ENCODE assay signal across 14 cellular contexts in the genomic region with DNA sequence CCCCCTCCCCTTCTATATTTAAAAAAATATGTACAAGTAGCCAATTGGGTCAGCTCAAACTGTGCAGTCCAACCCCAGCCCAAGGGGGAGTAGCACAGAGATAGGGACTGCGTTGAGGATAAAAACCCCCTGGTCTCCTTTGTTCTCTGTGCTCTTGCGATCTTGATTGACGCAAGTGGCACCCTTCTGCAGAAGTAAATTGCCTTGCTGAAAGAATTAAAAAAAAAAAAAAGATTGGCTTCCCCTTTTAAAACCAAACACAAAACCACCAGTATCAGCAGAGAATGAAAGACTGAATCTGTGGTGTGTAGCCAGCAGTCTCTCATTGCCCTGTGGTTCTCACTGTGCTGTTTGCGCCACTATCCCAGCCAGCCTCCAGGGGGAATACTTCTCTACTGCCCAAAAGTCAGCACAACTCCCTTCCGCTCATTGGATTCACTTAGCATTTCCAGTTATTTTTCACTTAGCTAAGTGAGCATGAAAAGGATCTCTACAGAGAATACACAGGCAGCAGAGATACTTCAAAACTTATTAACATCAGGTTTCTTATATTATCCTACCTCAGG. TPM values are rescaled to one million over a fixed set of nuclear protein-coding genes. Genes with fewer than 3 reads are reported as not detected.
DNase-seq lines count a peak whose midpoint lies in the region; ATAC-seq and TF ChIP-seq lines count a peak whose summit lies in the region.
"Had no signal": no experiment of that assay in that cellular context is flagged by ENCODE, and none has a peak within 500 bp of the region (broad histone marks: within the 10 kb centered on the region; RNA-seq: fewer than 3 reads in every experiment).

No MANE protein-coding gene starts in this region.

- CTCF ChIA-PET in Panc1 (lab: Charles Lee) = no interaction called here

- BruUV-seq in Panc1 (replicated peaks; lab: Mats Ljungman, UMichigan) = no TSS peak

- no peak overlapping the region for H3K4me3 ChIP-seq in cardiac muscle cell
- no peak overlapping the region for H3K4me3 ChIP-seq in Panc1 (ENCODE audit: low read depth in 2 of 2, low read length in 2 of 2)
- H3K4me3 ChIP-seq: adrenal gland, lung, ovary had no signal

- POLR2A ChIA-PET in Panc1 (lab: Charles Lee) = no interaction called here

- intact Hi-C loops in Right ventricle myocardium inferior (cut with DNase I) (no loop called here), Panc1 (cut with micrococcal nuclease; ENCODE audit: unreplicated experiment) (no loop called here)

- H3K4me1 ChIP-seq in cardiac muscle cell (ENCODE audit: low read depth) (peaks cover 34% of the 10 kb centered on the region), Panc1 (ENCODE audit: control insufficient read depth, insufficient read depth, low read length) (no peaks in the 10 kb centered on the region), foreskin keratinocyte (no peaks in the 10 kb centered on the region)

- no peak for DNase-seq in cardiac muscle cell (ENCODE audit: low read depth in 1 of 2, low spot score in 1 of 2)
- DNase-seq in Right ventricle myocardium inferior (ENCODE audit: missing footprints) = no peak
- DNase-seq in Panc1 (ENCODE audit: low read depth, low spot score) = no peak
- no peak for DNase-seq in foreskin keratinocyte
- DNase-seq in NCI-H2227 treated with DMSO at 0.1 percent for 48 hours (lab: John Stamatoyannopoulos, UW) = no peak
- no peak for DNase-seq in NCI-H2196 (lab: John Stamatoyannopoulos, UW; ENCODE audit: unreplicated experiment)
- DNase-seq: adrenal gland; effector CD4-positive, alpha-beta T cell; glutamatergic neuron; ovary; stimulated activated CD4-positive, alpha-beta T cell treated with anti-CD3 and anti-CD28 coated beads, Interleukin-15, amount 100 ng/mL, for 24 hours had no signal

- in situ Hi-C loops in Panc1 (cut with HindIII; ENCODE audit: low pct_unique_long_range_greater_than_20kb, low sequenced_read_pairs) = no loop called here

- H3K36me3 ChIP-seq in cardiac muscle cell (peaks cover 4% of the 10 kb centered on the region), Panc1 (ENCODE audit: control insufficient read depth, insufficient read depth, low read length) (no peaks in the 10 kb centered on the region)
- H3K36me3 ChIP-seq: adrenal gland, ovary had no signal

- peak; percentile 14 for TF ChIP-seq CTCF in cardiac muscle cell (IDR thresholded peaks at IDR 0.05; ENCODE audit: low read depth, low read length)
- TF ChIP-seq CTCF in Panc1 (IDR thresholded peaks at IDR 0.05) = peak; percentile 17; the same call in 1 of the 2 replicates
- peak; percentile 34 for TF ChIP-seq CTCF in foreskin keratinocyte (conservative IDR thresholded peaks at IDR 0.05)

- H3K27me3 ChIP-seq in cardiac muscle cell (no peaks in the 10 kb centered on the region), Panc1 (ENCODE audit: control insufficient read depth, insufficient read depth, low read length) (no peaks in the 10 kb centered on the region), foreskin keratinocyte (no peaks in the 10 kb centered on the region)
- H3K27me3 ChIP-seq: adrenal gland, ovary had no signal

- no peaks in the 10 kb centered on the region for H3K9me3 ChIP-seq in cardiac muscle cell (ENCODE audit: low read depth)
- H3K9me3 ChIP-seq in Panc1 (ENCODE audit: control insufficient read depth, insufficient read depth, low read depth, low read length) = no peaks in the 10 kb centered on the region
- H3K9me3 ChIP-seq: adrenal gland, ovary had no signal

- H3K27ac ChIP-seq in cardiac muscle cell = no peak overlapping the region
- no peak overlapping the region for H3K27ac ChIP-seq in Panc1 (ENCODE audit: low read length)
- no peak overlapping the region for H3K27ac ChIP-seq in foreskin keratinocyte
- H3K27ac ChIP-seq: adrenal gland, ovary had no signal

- ATAC-seq in Right ventricle myocardium inferior (no peak), Panc1 (no peak), foreskin keratinocyte (no peak), HG02885 (IDR thresholded peaks at IDR 0.05; ENCODE audit: poor library complexity, unreplicated experiment) (no peak), HG02852 (IDR thresholded peaks at IDR 0.05; ENCODE audit: unreplicated experiment) (no peak)

RNA-seq across cellular contexts. Expression of gene MANBA, which starts 29.7 kb away (rescaled TPM):
- 74.5 and 82.3 TPM in 2 replicates for total RNA-seq in cardiac muscle cell
- polyA plus RNA-seq in cardiac muscle cell = 49.5 and 58.8 TPM in 2 replicates
- 24.8 TPM for total RNA-seq in Right ventricle myocardium inferior
- total RNA-seq in Panc1 (2021; ENCODE audit: unreplicated experiment) = 14.5 TPM
- polyA plus RNA-seq in Panc1 (2012; ENCODE audit: insufficient read length) = 9.4 TPM
- total RNA-seq in foreskin keratinocyte = 9.8 and 18.7 TPM in 2 replicates
- 6.4 and 9.1 TPM in 2 replicates for polyA plus RNA-seq in foreskin keratinocyte
